Comparison of ENCODE assay signal across 31 cellular contexts in the genomic region with DNA sequence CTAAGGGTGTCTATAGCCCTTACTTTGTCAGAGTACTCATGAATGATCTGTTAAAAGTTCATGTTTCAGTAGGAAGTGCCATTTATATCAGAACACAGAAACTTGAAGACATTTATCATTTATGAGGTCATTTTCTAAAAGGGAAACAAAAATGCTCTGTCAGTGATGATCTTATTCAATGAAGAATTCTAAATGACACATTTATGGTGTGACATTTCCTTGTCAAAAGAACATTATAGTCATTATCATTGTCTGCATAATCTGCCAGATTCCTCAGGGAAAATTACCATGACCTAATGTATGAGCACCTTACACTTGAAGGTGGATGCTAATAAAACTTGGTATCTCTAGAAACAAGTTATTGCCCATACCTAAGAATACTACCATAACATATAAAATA.
"Had no signal": no experiment of that assay in that cellular context is flagged by ENCODE, and none has a peak within 500 bp of the region (broad histone marks: within the 10 kb centered on the region; RNA-seq: fewer than 3 reads in every experiment).

No MANE protein-coding gene starts in this region.

- H3K27ac Mint-ChIP-seq: activated B cell treated with CpG ODN at 0.5 μM for 24 hours; activated CD8-positive, alpha-beta T cell treated with anti-CD3 and anti-CD28 coated beads for 36 hours; activated naive CD4-positive, alpha-beta T cell treated with anti-CD3 and anti-CD28 coated beads, Interleukin-2, amount 10 ng/mL, durations not matched to agents 7 days and 5 days; activated naive CD4-positive, alpha-beta T cell treated with anti-CD3 and anti-CD28 coated beads, Interleukin-2, amount 50 U/mL, for 72 hours; activated naive CD8-positive, alpha-beta T cell treated with anti-CD3 and anti-CD28 coated beads, Interleukin-2, amount 10 ng/mL, durations not matched to agents 7 days and 5 days; activated T-helper 1 cell treated with anti-CD3 and anti-CD28 coated beads, Interleukin-12 subunit alpha, Interleukin-12 subunit beta, Interleukin-2, Interleukin-4 antibody, amounts not matched to agents 30 ng/mL and 10 ng/mL and 1 ng/mL, durations not matched to agents 14 hours and 24 hours and 36 hours; brain; T-helper 17 cell; T-helper 2 cell treated with Interferon-gamma antibody and Interleukin-4, amounts not matched to agents 5 μg/mL and 100 μg/mL, for 36 hours had no signal

- H3K36me3 ChIP-seq: ascending aorta, breast epithelium, cardiac muscle cell, colonic mucosa, esophagus squamous epithelium, gastroesophageal sphincter, heart right ventricle, WERI-Rb-1 had no signal

- H3K4me1 Mint-ChIP-seq: activated B cell treated with CpG ODN at 0.5 μM for 24 hours; activated naive CD4-positive, alpha-beta T cell treated with anti-CD3 and anti-CD28 coated beads, Interleukin-2, amount 10 ng/mL, durations not matched to agents 7 days and 5 days; activated naive CD8-positive, alpha-beta T cell treated with anti-CD3 and anti-CD28 coated beads, Interleukin-2, amount 10 ng/mL, durations not matched to agents 7 days and 5 days; brain; T-helper 17 cell had no signal

- H3K36me3 Mint-ChIP-seq: activated naive CD4-positive, alpha-beta T cell treated with anti-CD3 and anti-CD28 coated beads, Interleukin-2, amount 10 ng/mL, durations not matched to agents 7 days and 5 days; activated naive CD4-positive, alpha-beta T cell treated with anti-CD3 and anti-CD28 coated beads, Interleukin-2, amount 50 U/mL, for 72 hours; activated naive CD8-positive, alpha-beta T cell treated with anti-CD3 and anti-CD28 coated beads, Interleukin-2, amount 10 ng/mL, durations not matched to agents 7 days and 5 days; brain had no signal

- H3K27me3 ChIP-seq: ascending aorta, breast epithelium, cardiac muscle cell, colonic mucosa, esophagus squamous epithelium, gastroesophageal sphincter, heart right ventricle had no signal

- H3K27ac ChIP-seq: ascending aorta, breast epithelium, cardiac muscle cell, colonic mucosa, epithelial cell of prostate, esophagus squamous epithelium, gastroesophageal sphincter, heart right ventricle, WERI-Rb-1 had no signal

- H3K4me3 ChIP-seq: ascending aorta, breast epithelium, cardiac muscle cell, colonic mucosa, esophagus squamous epithelium, gastroesophageal sphincter, heart right ventricle had no signal

- DNase-seq: activated B cell treated with CpG ODN at 0.5 μM for 24 hours; activated CD4-positive, alpha-beta T cell treated with anti-CD3 and anti-CD28 coated beads for 48 hours; activated CD4-positive, alpha-beta T cell treated with anti-CD3 and anti-CD28 coated beads, Interleukin-2, amount 50 U/mL, for 1 hour; activated CD4-positive, alpha-beta T cell treated with anti-CD3 and anti-CD28 coated beads, Interleukin-2, amount 50 U/mL, for 48 hours; activated CD8-positive, alpha-beta memory T cell treated with anti-CD3 and anti-CD28 coated beads for 24 hours; activated CD8-positive, alpha-beta T cell treated with anti-CD3 and anti-CD28 coated beads for 36 hours; activated gamma-delta T cell; activated naive CD4-positive, alpha-beta T cell; activated naive CD4-positive, alpha-beta T cell treated with anti-CD3 and anti-CD28 coated beads, Interleukin-2, amount 10 ng/mL, durations not matched to agents 7 days and 5 days; activated naive CD8-positive, alpha-beta T cell treated with anti-CD3 and anti-CD28 coated beads, Interleukin-2, amount 10 ng/mL, durations not matched to agents 7 days and 5 days; activated T-cell treated with anti-CD3 and anti-CD28 coated beads, Interleukin-2, amount 50 U/mL, for 48 hours; central memory CD4-positive, alpha-beta T cell; cerebellar nuclear complex; colonic mucosa; effector CD8-positive, alpha-beta T cell; esophagus squamous epithelium; foreskin melanocyte; heart right ventricle; T-helper 17 cell; T1000; WERI-Rb-1 had no signal

- ATAC-seq: activated CD4-positive, CD25-positive, alpha-beta regulatory T cell treated with anti-CD3 and anti-CD28 coated beads, Interleukin-2, amount 50 U/mL, for 24 hours; activated CD8-positive, alpha-beta T cell treated with anti-CD3 and anti-CD28 coated beads for 36 hours; activated naive CD4-positive, alpha-beta T cell treated with anti-CD3 and anti-CD28 coated beads, Interleukin-2, amount 50 U/mL, for 72 hours; gastroesophageal sphincter; heart right ventricle; T-helper 17 cell had no signal

- H3K27me3 Mint-ChIP-seq: activated B cell treated with CpG ODN at 0.5 μM for 24 hours; activated CD8-positive, alpha-beta T cell treated with anti-CD3 and anti-CD28 coated beads for 36 hours; activated naive CD4-positive, alpha-beta T cell treated with anti-CD3 and anti-CD28 coated beads, Interleukin-2, amount 10 ng/mL, durations not matched to agents 7 days and 5 days; activated naive CD8-positive, alpha-beta T cell treated with anti-CD3 and anti-CD28 coated beads, Interleukin-2, amount 10 ng/mL, durations not matched to agents 7 days and 5 days; brain; T-helper 17 cell had no signal

- H3K9me3 ChIP-seq: ascending aorta, breast epithelium, colonic mucosa, esophagus squamous epithelium, gastroesophageal sphincter had no signal

- H3K4me3 Mint-ChIP-seq: activated B cell treated with CpG ODN at 0.5 μM for 24 hours; activated CD8-positive, alpha-beta T cell treated with anti-CD3 and anti-CD28 coated beads for 36 hours; activated naive CD4-positive, alpha-beta T cell treated with anti-CD3 and anti-CD28 coated beads, Interleukin-2, amount 10 ng/mL, durations not matched to agents 7 days and 5 days; activated naive CD8-positive, alpha-beta T cell treated with anti-CD3 and anti-CD28 coated beads, Interleukin-2, amount 10 ng/mL, durations not matched to agents 7 days and 5 days; activated T-helper 1 cell treated with anti-CD3 and anti-CD28 coated beads, Interleukin-12 subunit alpha, Interleukin-12 subunit beta, Interleukin-2, Interleukin-4 antibody, amounts not matched to agents 30 ng/mL and 10 ng/mL and 1 ng/mL, durations not matched to agents 14 hours and 24 hours and 36 hours; brain; T-helper 17 cell; T-helper 2 cell treated with Interferon-gamma antibody and Interleukin-4, amounts not matched to agents 5 μg/mL and 100 μg/mL, for 36 hours had no signal
